Comparison of ENCODE assay signal across 19 cellular contexts in genomic region chr4:54014761-54015160, GRCh38.
"Had no signal": no experiment of that assay in that cellular context is flagged by ENCODE, and none has a peak within 500 bp of the region (broad histone marks: within the 10 kb centered on the region; RNA-seq: fewer than 3 reads in every experiment).

No MANE protein-coding gene starts in this region.

- H3K36me3 ChIP-seq: ovary, prostate gland, thoracic aorta, vagina had no signal

- H3K4me1 ChIP-seq: prostate gland, vagina had no signal

- H3K27ac ChIP-seq: ovary, prostate gland, thoracic aorta, vagina had no signal

- H3K9me3 ChIP-seq: ovary, prostate gland, thoracic aorta, vagina had no signal

- H3K27me3 ChIP-seq: vagina had no signal

- H3K4me3 ChIP-seq: ovary, prostate gland, thoracic aorta, vagina had no signal

- DNase-seq: activated gamma-delta T cell treated with Interleukin-2 at 50 U/mL for 16 hours; activated T-cell treated with anti-CD3 and anti-CD28 coated beads, Interleukin-2, amount 50 U/mL, for 1 hour; aorta; effector CD4-positive, alpha-beta T cell; erythroblast; foreskin melanocyte; glutamatergic neuron; hippocampal formation; islet precursor cell; left cardiac atrium; ovary; stimulated activated CD4-positive, alpha-beta T cell treated with anti-CD3 and anti-CD28 coated beads, Interleukin-2, amount 100 ng/mL, for 48 hours; stimulated activated CD8-positive, alpha-beta memory T cell treated with anti-CD3 and anti-CD28 coated beads, Interleukin-4, amount 100 ng/mL, for 48 hours; stimulated activated naive CD4-positive, alpha-beta T cell treated with Interleukin-2 at 50 U/mL for 16 hours had no signal

- ATAC-seq: activated naive CD4-positive, alpha-beta T cell treated with anti-CD3 and anti-CD28 coated beads, Interleukin-2, amount 50 U/mL, for 72 hours; left cardiac atrium; natural killer cell treated with Interleukin-12 subunit alpha and Interleukin-12 subunit beta and Interleukin-15 and Interleukin-18, amount 100 ng/mL, for 72 hours had no signal
